Comparison of ENCODE assay signal across 7 cellular contexts in the genomic region with DNA sequence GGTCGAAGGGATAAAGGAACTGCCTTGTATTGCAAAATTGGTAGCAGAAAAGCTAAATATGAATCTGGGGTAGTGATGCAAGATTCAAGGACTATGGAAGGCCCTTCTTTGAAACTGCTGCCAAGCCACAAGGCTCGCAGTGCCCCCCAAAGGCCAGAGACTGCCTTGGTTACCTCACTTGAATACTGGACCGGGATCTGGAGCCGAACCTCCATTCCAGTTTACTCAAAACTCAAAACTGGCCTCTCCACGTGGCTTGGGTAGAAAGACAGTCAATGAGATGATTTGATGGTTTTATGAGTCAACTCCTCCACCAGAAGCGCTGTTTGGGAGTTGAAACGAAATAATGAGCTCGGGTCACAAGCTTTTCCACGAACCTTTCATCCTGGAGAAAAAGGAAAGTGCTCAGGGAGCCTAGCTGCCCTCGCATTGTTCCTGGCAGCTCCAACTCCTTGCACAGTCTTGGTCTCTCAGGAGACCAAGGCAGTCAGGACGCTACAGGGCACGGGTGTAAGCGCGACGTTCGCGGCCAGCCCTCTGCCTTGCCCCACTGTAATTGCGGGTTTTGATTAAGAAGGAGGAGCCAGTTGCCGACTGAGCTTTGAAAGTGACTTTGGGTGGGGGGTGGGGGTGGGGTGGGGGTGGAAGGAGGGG. TPM values are rescaled to one million over a fixed set of nuclear protein-coding genes. Genes with fewer than 3 reads are reported as not detected.
DNase-seq lines count a peak whose midpoint lies in the region; ATAC-seq and TF ChIP-seq lines count a peak whose summit lies in the region.

No MANE protein-coding gene starts in this region.

- ATAC-seq in HG02884 (IDR thresholded peaks at IDR 0.05; ENCODE audit: unreplicated experiment) (peak; percentile 2), HG02840 (IDR thresholded peaks at IDR 0.05; ENCODE audit: low FRiP score, unreplicated experiment) (no peak)

- H3K9me3 ChIP-seq in right atrium auricular region: no peaks in the 10 kb centered on the region

- H3K4me1 Mint-ChIP-seq in activated naive CD4-positive, alpha-beta T cell treated with anti-CD3 and anti-CD28 coated beads, Interleukin-2, amount 50 U/mL, for 24 hours: peaks cover 54% of the 10 kb centered on the region

- H3K27ac ChIP-seq in right atrium auricular region: peak overlapping the region; percentile 73 to 78

- H3K4me3 Mint-ChIP-seq in activated naive CD4-positive, alpha-beta T cell treated with anti-CD3 and anti-CD28 coated beads, Interleukin-2, amount 50 U/mL, for 24 hours: peak overlapping the region; percentile 95

- TF ChIP-seq CTCF in GM13976 (IDR thresholded peaks at IDR 0.05; ENCODE audit: borderline replicate concordance, control extremely low read depth, extremely low read depth, insufficient read depth, missing control alignments) (peak; percentile 58), right atrium auricular region (IDR thresholded peaks at IDR 0.05) (peak in 1 of 2 donors; percentile 54)

- no peaks in the 10 kb centered on the region for H3K36me3 ChIP-seq in right atrium auricular region

- H3K27ac Mint-ChIP-seq in activated naive CD4-positive, alpha-beta T cell treated with anti-CD3 and anti-CD28 coated beads, Interleukin-2, amount 50 U/mL, for 24 hours: peak overlapping the region; percentile 100

- DNase-seq in GM13976 (ENCODE audit: low spot score) (no peak), NOMO-1 (lab: John Stamatoyannopoulos, UW; ENCODE audit: unreplicated experiment in 2 of 2) (peak; percentile 94 to 95), right atrium auricular region (ENCODE audit: low spot score) (no peak), putamen (ENCODE audit: low spot score) (peak; percentile 42)

- no peaks in the 10 kb centered on the region for H3K27me3 ChIP-seq in right atrium auricular region

- H3K9me3 Mint-ChIP-seq in activated naive CD4-positive, alpha-beta T cell treated with anti-CD3 and anti-CD28 coated beads, Interleukin-2, amount 50 U/mL, for 24 hours: peaks cover 5% of the 10 kb centered on the region

- in situ Hi-C loops in GM13976 (cut with MboI; ENCODE audit: low sequenced_read_pairs, unreplicated experiment): no loop called here

- peaks cover 0 to 14% of the 10 kb centered on the region in 2 donors for H3K4me1 ChIP-seq in right atrium auricular region

- peak overlapping the region; percentile 47 to 58 for H3K4me3 ChIP-seq in right atrium auricular region

- no peaks in the 10 kb centered on the region for H3K27me3 Mint-ChIP-seq in activated naive CD4-positive, alpha-beta T cell treated with anti-CD3 and anti-CD28 coated beads, Interleukin-2, amount 50 U/mL, for 24 hours

- H3K36me3 Mint-ChIP-seq in activated naive CD4-positive, alpha-beta T cell treated with anti-CD3 and anti-CD28 coated beads, Interleukin-2, amount 50 U/mL, for 24 hours: peaks cover 19% of the 10 kb centered on the region

RNA-seq across cellular contexts. Expression of gene ST8SIA4, which starts 2.8 kb away (rescaled TPM):
- total RNA-seq in right atrium auricular region: 1 to 10 TPM; 1.9 to 2.4 TPM

Comparison
In these comparisons a context has a peak if more than half of its experiments do, and no peak if none do; other contexts are left out.
1. DNase-seq: peak in NOMO-1 (2 of 2) and putamen (single experiment); none in GM13976 (single experiment) and right atrium auricular region (single experiment).